Comparison of ENCODE assay signal across 18 cellular contexts in the genomic region with DNA sequence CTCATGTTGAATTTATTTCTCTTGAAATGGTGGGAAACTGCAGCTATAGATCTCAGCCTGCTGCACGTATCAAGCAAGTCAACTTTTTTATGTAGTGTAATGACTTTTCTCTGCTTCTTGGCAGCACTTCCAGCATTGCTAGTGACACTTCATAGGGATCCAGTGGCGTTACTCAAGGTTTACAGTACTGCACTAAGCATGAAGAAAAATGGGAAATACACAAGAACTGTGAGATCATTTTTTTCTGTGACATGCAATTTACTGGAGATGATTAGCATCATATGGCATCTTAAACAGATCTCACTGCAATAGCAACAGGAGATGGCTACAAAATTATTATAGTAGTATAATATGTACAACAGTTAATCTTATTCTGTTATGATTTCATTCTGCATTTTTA.
DNase-seq lines count a peak whose midpoint lies in the region; TF ChIP-seq lines count a peak whose summit lies in the region.
"Had no signal": no experiment of that assay in that cellular context is flagged by ENCODE, and none has a peak within 500 bp of the region (broad histone marks: within the 10 kb centered on the region; RNA-seq: fewer than 3 reads in every experiment).

No MANE protein-coding gene starts in this region.

- DNase-seq in GM23248 = peak; percentile 2
- peak; percentile 42 for DNase-seq in choroid plexus epithelial cell (ENCODE audit: low read depth)
- peak; percentile 64 for DNase-seq in fibroblast of villous mesenchyme (ENCODE audit: low read depth)
- DNase-seq in vagina (ENCODE audit: extremely low spot score in 2 of 2) = no peak
- DNase-seq in GM03348 (ENCODE audit: low spot score) = no peak
- no peak for DNase-seq in stomach
- no peak for DNase-seq in colonic mucosa
- DNase-seq: 8988T; AML-193; Caco-2; CD8-positive, alpha-beta memory T cell; DMS53; GF-D8; GOT3; HFFc6 had no signal

- in situ Hi-C loops in GM23248 (cut with MboI) = no loop called here

- no peak overlapping the region for H3K4me3 ChIP-seq in GM23248
- H3K4me3 ChIP-seq in Loucy (ENCODE audit: low read length, poor library complexity, severe bottlenecking) = no peak overlapping the region
- H3K4me3 ChIP-seq in choroid plexus epithelial cell (ENCODE audit: low read depth, low read length) = no peak overlapping the region
- H3K4me3 ChIP-seq in fibroblast of villous mesenchyme (ENCODE audit: low read depth, low read length) = no peak overlapping the region
- no peak overlapping the region for H3K4me3 ChIP-seq in vagina
- H3K4me3 ChIP-seq in stomach = no peak overlapping the region
- H3K4me3 ChIP-seq in colonic mucosa = no peak overlapping the region
- H3K4me3 ChIP-seq: BLaER1, HAP-1 had no signal

- H3K79me2 ChIP-seq in GM23248 (ENCODE audit: insufficient read depth) (no peaks in the 10 kb centered on the region), Loucy (ENCODE audit: insufficient read depth, low read length) (no peaks in the 10 kb centered on the region)

- H3K9me3 ChIP-seq in GM23248 (ENCODE audit: low read depth) = no peaks in the 10 kb centered on the region
- no peaks in the 10 kb centered on the region for H3K9me3 ChIP-seq in Loucy (ENCODE audit: insufficient read depth, low read depth, low read length)
- H3K9me3 ChIP-seq in vagina = no peaks in the 10 kb centered on the region
- no peaks in the 10 kb centered on the region for H3K9me3 ChIP-seq in stomach
- H3K9me3 ChIP-seq in colonic mucosa = no peaks in the 10 kb centered on the region
- H3K9me3 ChIP-seq: BLaER1, Caco-2, HAP-1 had no signal

- H3K4me1 ChIP-seq in GM23248 (ENCODE audit: insufficient read depth) (no peaks in the 10 kb centered on the region), Loucy (ENCODE audit: insufficient read depth, low read length, poor library complexity, severe bottlenecking) (no peaks in the 10 kb centered on the region), vagina (no peaks in the 10 kb centered on the region), stomach (no peaks in the 10 kb centered on the region), colonic mucosa (no peaks in the 10 kb centered on the region)
- H3K4me1 ChIP-seq: BLaER1, Caco-2, HAP-1 had no signal

- H3K27ac ChIP-seq in GM23248 = no peak overlapping the region
- no peak overlapping the region for H3K27ac ChIP-seq in vagina
- no peak overlapping the region for H3K27ac ChIP-seq in stomach
- H3K27ac ChIP-seq in colonic mucosa = no peak overlapping the region
- H3K27ac ChIP-seq: BLaER1 had no signal

- TF ChIP-seq CTCF in Loucy (conservative IDR thresholded peaks at IDR 0.05; ENCODE audit: low read length) = no peak
- TF ChIP-seq CTCF in choroid plexus epithelial cell (conservative IDR thresholded peaks at IDR 0.05; ENCODE audit: low read depth, low read length) = no peak
- no peak for TF ChIP-seq CTCF in fibroblast of villous mesenchyme (IDR thresholded peaks at IDR 0.05; ENCODE audit: insufficient read depth, low read depth, low read length)
- TF ChIP-seq CTCF in vagina (IDR thresholded peaks at IDR 0.05) = no peak
- no peak for TF ChIP-seq CTCF in stomach (IDR thresholded peaks at IDR 0.05)
- TF ChIP-seq CTCF in colonic mucosa (IDR thresholded peaks at IDR 0.05) = no peak

- no peaks in the 10 kb centered on the region for H3K9me2 ChIP-seq in GM23248 (ENCODE audit: insufficient read depth)
- no peaks in the 10 kb centered on the region for H3K9me2 ChIP-seq in Loucy (replicated peaks; ENCODE audit: low read depth, low read length)

- H4K20me1 ChIP-seq in GM23248 (ENCODE audit: insufficient read depth) (no peaks in the 10 kb centered on the region), Loucy (ENCODE audit: insufficient read depth, low read length, poor library complexity, severe bottlenecking) (no peaks in the 10 kb centered on the region)
- H4K20me1 ChIP-seq: BLaER1 had no signal

- TF ChIP-seq POLR2A in vagina (IDR thresholded peaks at IDR 0.05) (no peak), stomach (IDR thresholded peaks at IDR 0.05) (no peak)

- H3K36me3 ChIP-seq in GM23248 (ENCODE audit: low read depth) (no peaks in the 10 kb centered on the region), Loucy (ENCODE audit: insufficient read depth, low read length) (no peaks in the 10 kb centered on the region), vagina (no peaks in the 10 kb centered on the region), stomach (no peaks in the 10 kb centered on the region), colonic mucosa (no peaks in the 10 kb centered on the region)
- H3K36me3 ChIP-seq: BLaER1, HAP-1 had no signal

- WGBS in GM23248 (ENCODE audit: low coverage in 1 of 2, low lambda C conversion rate in 2 of 2, missing lambda C conversion rate in 2 of 2), 2 experiments = 0 to 1% methylated on average over 2 of the region's 2 CpGs
- WGBS in stomach, 5 donors = 36 to 53% (median 48%) methylated on average over 2 of the region's 2 CpGs

- H3K4me2 ChIP-seq in GM23248 (ENCODE audit: unreplicated experiment) = no peak overlapping the region
- no peak overlapping the region for H3K4me2 ChIP-seq in Loucy (ENCODE audit: low read depth, low read length, poor library complexity, severe bottlenecking)
- H3K4me2 ChIP-seq: BLaER1 had no signal

- H3F3A ChIP-seq in GM23248 (ENCODE audit: insufficient read depth) (no peaks in the 10 kb centered on the region), Loucy (ENCODE audit: low read depth) (no peaks in the 10 kb centered on the region)

- no peak overlapping the region for H2AFZ ChIP-seq in GM23248
- H2AFZ ChIP-seq in Loucy (ENCODE audit: low read length) = 0 out of 2 replicates have a peak overlapping the region, but pooled peaks have one; percentile 15

- TF ChIP-seq EP300 in stomach (IDR thresholded peaks at IDR 0.05) = no peak

- no peaks in the 10 kb centered on the region for H3K27me3 ChIP-seq in GM23248 (replicated peaks; ENCODE audit: insufficient read depth)
- H3K27me3 ChIP-seq in Loucy (ENCODE audit: insufficient read depth, low read length, poor library complexity, severe bottlenecking) = no peaks in the 10 kb centered on the region
- H3K27me3 ChIP-seq in vagina = no peaks in the 10 kb centered on the region
- no peaks in the 10 kb centered on the region for H3K27me3 ChIP-seq in stomach
- no peaks in the 10 kb centered on the region for H3K27me3 ChIP-seq in colonic mucosa
- H3K27me3 ChIP-seq: BLaER1 had no signal

- intact Hi-C loops in vagina (cut with DNase I) (no loop called here), stomach (cut with DNase I; ENCODE audit: low total_unique reads) (no loop called here), colonic mucosa (cut with DNase I) (no loop called here)

- no peak overlapping the region for H3K9ac ChIP-seq in GM23248
- H3K9ac ChIP-seq in Loucy (ENCODE audit: low read depth, low read length, poor library complexity, severe bottlenecking) = no peak overlapping the region
- no peak overlapping the region for H3K9ac ChIP-seq in colonic mucosa (ENCODE audit: low read depth in 2 of 2, low read length in 2 of 2)
- H3K9ac ChIP-seq: BLaER1 had no signal

Comparison
In these comparisons a context has a peak if more than half of its experiments do, and no peak if none do; other contexts are left out.
1. DNase-seq: peak in GM23248 (single experiment), choroid plexus epithelial cell (single experiment) and fibroblast of villous mesenchyme (single experiment); none in vagina (0 of 2), GM03348 (single experiment), stomach (single experiment) and colonic mucosa (single experiment).